In genomic region chr7:79451580-79451979, GRCh38 we compare ENCODE assay signal across 9 cellular contexts. TPM values are rescaled to one million over a fixed set of nuclear protein-coding genes. Genes with fewer than 3 reads are reported as not detected.
DNase-seq lines count a peak whose midpoint lies in the region; ATAC-seq and TF ChIP-seq lines count a peak whose summit lies in the region.
"Had no signal": no experiment of that assay in that cellular context is flagged by ENCODE, and none has a peak within 500 bp of the region (broad histone marks: within the 10 kb centered on the region; RNA-seq: fewer than 3 reads in every experiment).

No MANE protein-coding gene starts in this region.

- no peak for DNase-seq in BJ (ENCODE audit: low read depth)
- DNase-seq in SJSA1 (ENCODE audit: low read depth in 1 of 2, low spot score in 2 of 2), result no peak
- no peak for DNase-seq in fibroblast of the aortic adventitia (ENCODE audit: low read depth)
- no peak for DNase-seq in ovary
- DNase-seq in GM20000 (ENCODE audit: low spot score), result no peak
- no peak for DNase-seq in CD1c-positive myeloid dendritic cell (ENCODE audit: extremely low spot score)
- DNase-seq in SK-N-DZ (ENCODE audit: low spot score), result no peak

- ATAC-seq in GM18909 (IDR thresholded peaks at IDR 0.05; ENCODE audit: poor library complexity, unreplicated experiment), result no peak

- intact Hi-C loops in ovary (cut with DNase I), result loop anchor here in 1 of 4 donors (5.0 to 10.0 kb wide), 2 partner anchors 1434 to 1657 kb away; partner anchors contain the start of genes PHTF2 and TMEM60

- H3K36me3 ChIP-seq in BJ (ENCODE audit: control insufficient read depth, insufficient read depth, low read length), result no peaks in the 10 kb centered on the region; the same call in 1 of the 2 replicates
- peaks cover 17% of the 10 kb centered on the region for H3K36me3 ChIP-seq in SJSA1
- no peaks in the 10 kb centered on the region for H3K36me3 ChIP-seq in ovary

- H3K27me3 ChIP-seq in BJ (ENCODE audit: control insufficient read depth, insufficient read depth, low read length) (no peaks in the 10 kb centered on the region), SJSA1 (replicated peaks) (no peaks in the 10 kb centered on the region), ovary (no peaks in the 10 kb centered on the region)

- POLR2A ChIA-PET in BJ (lab: Charles Lee), result interaction anchor here (0.6 kb wide), 1 partner anchor 180 kb away, joined by 8 read pairs; no protein-coding TSS in a partner anchor

- TF ChIP-seq POLR2A in ovary (IDR thresholded peaks at IDR 0.05), result no peak

- no peak for TF ChIP-seq CTCF in BJ (IDR thresholded peaks at IDR 0.05; ENCODE audit: insufficient read depth, low read depth, low read length)
- no peak for TF ChIP-seq CTCF in fibroblast of the aortic adventitia (IDR thresholded peaks at IDR 0.05; ENCODE audit: insufficient read depth, low read length)
- no peak for TF ChIP-seq CTCF in ovary (IDR thresholded peaks at IDR 0.05)
- no peak for TF ChIP-seq CTCF in GM20000 (IDR thresholded peaks at IDR 0.05; ENCODE audit: extremely low read depth, missing control alignments)

- H3K4me3 ChIP-seq in BJ (ENCODE audit: low read depth, low read length) (peak overlapping the region; percentile 70), SJSA1 (peak overlapping the region; percentile 64), fibroblast of the aortic adventitia (ENCODE audit: low read depth, low read length) (peak overlapping the region; percentile 91), ovary (peak overlapping the region; percentile 72)

- H3K27ac ChIP-seq in SJSA1 (no peak overlapping the region), ovary (peak overlapping the region in 1 of 2 donors; percentile 98)

- WGBS in ovary, 3 donors, result 24 to 32% (median 26%) methylated on average over 8 of the region's 8 CpGs

- TF ChIP-seq EP300 in ovary (IDR thresholded peaks at IDR 0.05), result no peak

- CTCF ChIA-PET in BJ (lab: Yijun Ruan, JAX), result interaction anchor here (1.1 to 2.2 kb wide), 3 partner anchors 9 to 163 kb away, joined by 3 to 6 read pairs (median 5); no protein-coding TSS in a partner anchor

- H3K9me3 ChIP-seq in SJSA1 (replicated peaks) (no peaks in the 10 kb centered on the region), ovary (no peaks in the 10 kb centered on the region)

- H3K4me1 ChIP-seq in SJSA1 (replicated peaks), result peaks cover 18% of the 10 kb centered on the region
- peaks cover 3% of the 10 kb centered on the region for H3K4me1 ChIP-seq in ovary (ENCODE audit: insufficient read depth)

RNA-seq across cellular contexts. Expression of gene MAGI2, which starts 1.9 kb away (rescaled TPM):
- polyA plus RNA-seq in BJ (2011; rRNA removed) (0.81 and 1.2 TPM in 2 replicates), ovary (10 to 100 TPM in 1 of 2 donors, 1 to 10 TPM in 1; 7.1 to 12.5 TPM)
- polyA minus RNA-seq in BJ (2011; rRNA and poly(A)+ RNA removed), result 14.6 and 16.5 TPM in 2 replicates
- total RNA-seq in SJSA1 (2014; rRNA removed; shearing (Covaris generic)), result 0.78 and 0.82 TPM in 2 replicates
- total RNA-seq in fibroblast of the aortic adventitia (ENCODE audit: low replicate concordance) (16.1 and 25.5 TPM in 2 replicates), ovary (10 to 100 TPM; 16.6 to 20.4 (median 19.1) TPM)
- 2.6 and 3.5 TPM in 2 replicates for polyA plus RNA-seq in SK-N-DZ (2014; cell fraction: cytosol; rRNA removed)
- polyA plus RNA-seq in SK-N-DZ (2014; cell fraction: nucleus; rRNA removed), result 3.3 and 4.2 TPM in 2 replicates
- polyA plus RNA-seq: IgD-negative memory B cell had no signal
